ENCODE assay signal across 9 cellular contexts in genomic region chr2:191740016-191740419, GRCh38.
A peak's percentile ranks its signal among the peaks of the same experiment; 100 is the strongest.
DNase-seq lines count a peak whose midpoint lies in the region; ATAC-seq, FAIRE-seq and TF ChIP-seq lines count a peak whose summit lies in the region.
"Had no signal": no experiment of that assay in that cellular context is flagged by ENCODE, and none has a peak within 500 bp of the region (broad histone marks: within the 10 kb centered on the region; RNA-seq: fewer than 3 reads in every experiment).

No MANE protein-coding gene starts in this region.

- no peak overlapping the region for H2AFZ ChIP-seq in HepG2 (ENCODE audit: low read length)

- CTCF ChIA-PET in HepG2 (lab: Yijun Ruan, JAX; ENCODE audit: low intra/inter-chr PET ratio, low total read pairs): no interaction called here

- no peak overlapping the region for H3K9ac ChIP-seq in HepG2 (ENCODE audit: insufficient read depth, low read depth, low read length)
- H3K9ac ChIP-seq: BLaER1 had no signal

- no peak for FAIRE-seq in HepG2 (lab: Jason Lieb, UNC)

- no peaks in the 10 kb centered on the region for H4K20me1 ChIP-seq in HepG2 (ENCODE audit: insufficient read depth, low read length)
- H4K20me1 ChIP-seq: BLaER1 had no signal

- no peak for TF ChIP-seq CTCF in HepG2 (CRISPR knock-in tag; IDR thresholded peaks at IDR 0.05)
- no peak for TF ChIP-seq CTCF in right lobe of liver (IDR thresholded peaks at IDR 0.05)
- TF ChIP-seq CTCF in upper lobe of right lung (IDR thresholded peaks at IDR 0.05): no peak

- POLR2A ChIA-PET in HepG2 (lab: Yijun Ruan, JAX): no interaction called here

- TF ChIP-seq EP300 in HepG2 (IDR thresholded peaks at IDR 0.05; ENCODE audit: low read depth in 2 of 2, low read length in 2 of 2) (no peak), HepG2 (CRISPR knock-in tag; IDR thresholded peaks at IDR 0.05; ENCODE audit: borderline replicate concordance) (no peak)

- H3K27me3 ChIP-seq in HepG2 (ENCODE audit: control insufficient read depth in 1 of 2, insufficient read depth in 2 of 2, low read length in 2 of 2) (0 out of 5 replicates have a peak, but pooled peaks cover 0 to 2% of the 10 kb centered on the region in 2 experiments), right lobe of liver (no peaks in the 10 kb centered on the region), upper lobe of right lung (no peaks in the 10 kb centered on the region)
- H3K27me3 ChIP-seq: BLaER1 had no signal

- no peak overlapping the region for H3K4me2 ChIP-seq in HepG2 (ENCODE audit: low read depth, low read length)
- H3K4me2 ChIP-seq: BLaER1 had no signal

- no peak overlapping the region for H3K4me3 ChIP-seq in HepG2 (replicated peaks in 1 of 3; ENCODE audit: insufficient read depth in 1 of 3, low read depth in 2 of 3, low read length in 3 of 3)
- no peak overlapping the region for H3K4me3 ChIP-seq in right lobe of liver
- no peak overlapping the region for H3K4me3 ChIP-seq in upper lobe of right lung
- H3K4me3 ChIP-seq: BLaER1 had no signal

- TF ChIP-seq POLR2A in HepG2 (IDR thresholded peaks at IDR 0.05; ENCODE audit: insufficient read depth in 1 of 2, low read depth in 2 of 2, low read length in 2 of 2) (no peak), right lobe of liver (IDR thresholded peaks at IDR 0.05) (no peak)

- H3K9me3 ChIP-seq in HepG2 (ENCODE audit: low read length): no peaks in the 10 kb centered on the region
- H3K9me3 ChIP-seq in right lobe of liver: no peaks in the 10 kb centered on the region
- H3K9me3 ChIP-seq in upper lobe of right lung: no peaks in the 10 kb centered on the region
- H3K9me3 ChIP-seq: BLaER1 had no signal

- no peak for DNase-seq in HepG2 (ENCODE audit: low spot score)
- DNase-seq in right lobe of liver: no peak
- peak; percentile 2 for DNase-seq in activated T-helper 1 cell treated with Interleukin-2 at 50 U/mL for 16 hours (ENCODE audit: low read depth)
- no peak for DNase-seq in upper lobe of right lung
- DNase-seq in COLO829 (ENCODE audit: low spot score): no peak
- DNase-seq in cerebellar nuclear complex (lab: John Stamatoyannopoulos, UW): no peak
- DNase-seq in iPS-NIHi7 (ENCODE audit: extremely low spot score): no peak

- H3K27ac ChIP-seq in HepG2 (ENCODE audit: extremely low read length, insufficient read depth, low read length): no peak overlapping the region
- no peak overlapping the region for H3K27ac ChIP-seq in right lobe of liver
- no peak overlapping the region for H3K27ac ChIP-seq in upper lobe of right lung
- H3K27ac ChIP-seq: BLaER1 had no signal

- in situ Hi-C loops in HepG2 (cut with HindIII; ENCODE audit: extremely low pct_ligation_motif_present, low pct_unique_long_range_greater_than_20kb): no loop called here

- H3K4me1 ChIP-seq in HepG2 (ENCODE audit: insufficient read depth, low read length): no peaks in the 10 kb centered on the region
- H3K4me1 ChIP-seq in right lobe of liver: no peaks in the 10 kb centered on the region
- peaks cover 6% of the 10 kb centered on the region for H3K4me1 ChIP-seq in upper lobe of right lung
- H3K4me1 ChIP-seq: BLaER1 had no signal

- intact Hi-C loops in HepG2 (cut with micrococcal nuclease; ENCODE audit: unreplicated experiment): no loop called here
- intact Hi-C loops in right lobe of liver (cut with DNase I): no loop called here
- intact Hi-C loops in upper lobe of right lung (cut with DNase I): no loop called here

- peak; percentile 42; the same call in 1 of the 3 replicates for ATAC-seq in HepG2
- ATAC-seq in right lobe of liver: no peak
- ATAC-seq in HG03378 (IDR thresholded peaks at IDR 0.05; ENCODE audit: unreplicated experiment): peak; percentile 95
- ATAC-seq in upper lobe of right lung: peak; percentile 32

- no peaks in the 10 kb centered on the region for H3K79me2 ChIP-seq in HepG2 (ENCODE audit: insufficient read depth, low read length)

- no peak for TF ChIP-seq RAD21 in HepG2 (CRISPR knock-in tag; IDR thresholded peaks at IDR 0.05)

- BruUV-seq in HepG2 (replicated peaks; lab: Mats Ljungman, UMichigan): no TSS peak

- H3K36me3 ChIP-seq in HepG2 (replicated peaks in 1 of 2; ENCODE audit: control insufficient read depth in 1 of 2, insufficient read depth in 2 of 2, low read length in 2 of 2) (no peaks in the 10 kb centered on the region), right lobe of liver (no peaks in the 10 kb centered on the region), upper lobe of right lung (no peaks in the 10 kb centered on the region)
- H3K36me3 ChIP-seq: BLaER1 had no signal

TF ChIP-seq in HepG2, 621 proteins besides CTCF, POLR2A, EP300 and RAD21:
- no peak for TF ChIP-seq SP140L (CRISPR knock-in tag; IDR thresholded peaks at IDR 0.05; ENCODE audit: borderline replicate concordance)
- no peak for TF ChIP-seq PAX8 (CRISPR knock-in tag; IDR thresholded peaks at IDR 0.05; ENCODE audit: borderline replicate concordance)
- no peak for TF ChIP-seq CENPT (CRISPR knock-in tag; IDR thresholded peaks at IDR 0.05; ENCODE audit: low read depth)
- 0 out of 4 replicates have a peak, but pooled peaks have one; percentile 10 to 31 for TF ChIP-seq MAFK (conservative IDR thresholded peaks at IDR 0.05 in 1 of 2, IDR thresholded peaks at IDR 0.05 in 1 of 2; ENCODE audit: low read length in 2 of 2)
- TF ChIP-seq, protein P1, sequence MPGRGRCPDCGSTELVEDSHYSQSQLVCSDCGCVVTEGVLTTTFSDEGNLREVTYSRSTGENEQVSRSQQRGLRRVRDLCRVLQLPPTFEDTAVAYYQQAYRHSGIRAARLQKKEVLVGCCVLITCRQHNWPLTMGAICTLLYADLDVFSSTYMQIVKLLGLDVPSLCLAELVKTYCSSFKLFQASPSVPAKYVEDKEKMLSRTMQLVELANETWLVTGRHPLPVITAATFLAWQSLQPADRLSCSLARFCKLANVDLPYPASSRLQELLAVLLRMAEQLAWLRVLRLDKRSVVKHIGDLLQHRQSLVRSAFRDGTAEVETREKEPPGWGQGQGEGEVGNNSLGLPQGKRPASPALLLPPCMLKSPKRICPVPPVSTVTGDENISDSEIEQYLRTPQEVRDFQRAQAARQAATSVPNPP (CRISPR knock-in tag; IDR thresholded peaks at IDR 0.05): no peak
- TF ChIP-seq BORCS8-MEF2B (CRISPR knock-in tag; IDR thresholded peaks at IDR 0.05): no peak
- no peak for TF ChIP-seq ZNF879 (CRISPR knock-in tag; IDR thresholded peaks at IDR 0.05)

Comparison
In these comparisons a context has a peak if more than half of its experiments do, and no peak if none do; other contexts are left out.
1. ATAC-seq: peak in HepG2 (single experiment), HG03378 (single experiment) and upper lobe of right lung (single experiment); none in right lobe of liver (0 of 4).